Comparison of ENCODE assay signal across 28 cellular contexts in the genomic region with DNA sequence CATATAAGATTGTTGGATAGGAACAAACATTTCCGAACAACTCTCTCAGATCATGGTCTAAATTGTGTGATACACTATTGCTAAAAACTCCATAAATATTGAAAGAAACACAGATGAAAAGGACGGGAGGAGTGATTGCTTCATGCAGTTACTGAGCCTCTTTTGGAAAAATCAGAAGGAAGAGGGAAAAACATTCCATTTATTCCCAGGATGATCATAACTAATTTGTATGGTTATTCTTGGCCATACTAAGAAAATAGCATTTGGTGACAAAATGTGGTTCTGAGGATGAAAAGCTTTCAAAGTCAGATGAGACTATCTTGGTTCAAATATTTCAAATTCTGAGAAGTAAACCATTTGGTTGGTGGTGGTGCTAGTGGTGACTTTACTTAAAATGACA.
"Had no signal": no experiment of that assay in that cellular context is flagged by ENCODE, and none has a peak within 500 bp of the region (broad histone marks: within the 10 kb centered on the region; RNA-seq: fewer than 3 reads in every experiment).

No MANE protein-coding gene starts in this region.

- H3K27me3 ChIP-seq: ascending aorta, breast epithelium, cardiac muscle cell, dorsolateral prefrontal cortex, gastroesophageal sphincter, heart right ventricle had no signal

- ATAC-seq: activated CD4-positive, CD25-positive, alpha-beta regulatory T cell treated with anti-CD3 and anti-CD28 coated beads, Interleukin-2, amount 50 U/mL, for 24 hours; activated CD8-positive, alpha-beta memory T cell treated with anti-CD3 and anti-CD28 coated beads, Interleukin-2, amount 10 ng/mL, durations not matched to agents 7 days and 5 days; activated CD8-positive, alpha-beta T cell treated with anti-CD3 and anti-CD28 coated beads, Interleukin-2, amount 10 ng/mL, durations not matched to agents 7 days and 5 days; activated naive CD8-positive, alpha-beta T cell treated with anti-CD3 and anti-CD28 coated beads, Interleukin-2, amount 50 U/mL, for 24 hours; esophagus mucosa; gastroesophageal sphincter; T-helper 17 cell had no signal

- H3K27ac ChIP-seq: ascending aorta, breast epithelium, cardiac muscle cell, coronary artery, dorsolateral prefrontal cortex, gastroesophageal sphincter, WERI-Rb-1 had no signal

- H3K36me3 ChIP-seq: ascending aorta, breast epithelium, cardiac muscle cell, gastroesophageal sphincter, heart right ventricle, WERI-Rb-1 had no signal

- H3K9me3 ChIP-seq: ascending aorta, gastroesophageal sphincter had no signal

- DNase-seq: activated B cell treated with CpG ODN at 0.5 μM for 24 hours; activated CD4-positive, alpha-beta memory T cell treated with anti-CD3 and anti-CD28 coated beads for 36 hours; activated CD4-positive, alpha-beta T cell treated with anti-CD3 and anti-CD28 coated beads for 48 hours; activated CD8-positive, alpha-beta memory T cell treated with anti-CD3 and anti-CD28 coated beads, Interleukin-2, amount 10 ng/mL, durations not matched to agents 7 days and 5 days; activated CD8-positive, alpha-beta memory T cell treated with anti-CD3 and anti-CD28 coated beads, Interleukin-2, amount 50 U/mL, for 4 hours; activated CD8-positive, alpha-beta T cell treated with anti-CD3 and anti-CD28 coated beads, Interleukin-2, amount 10 ng/mL, durations not matched to agents 7 days and 5 days; activated effector memory CD4-positive, alpha-beta T cell treated with anti-CD3 and anti-CD28 coated beads, Interleukin-2, amount 50 U/mL, for 16 hours; activated naive CD4-positive, alpha-beta T cell treated with anti-CD3 and anti-CD28 coated beads for 36 hours; activated naive CD8-positive, alpha-beta T cell treated with anti-CD3 and anti-CD28 coated beads for 36 hours; activated naive CD8-positive, alpha-beta T cell treated with anti-CD3 and anti-CD28 coated beads, Interleukin-2, amount 50 U/mL, for 24 hours; activated T-cell treated with anti-CD3 and anti-CD28 coated beads, Interleukin-2, amount 50 U/mL, for 1 hour; activated T-cell treated with anti-CD3 and anti-CD28 coated beads, Interleukin-2, amount 50 U/mL, for 48 hours; dorsolateral prefrontal cortex; effector memory CD4-positive, alpha-beta T cell; endodermal cell; foreskin melanocyte; heart right ventricle; T-helper 1 cell; T-helper 17 cell; T1000; WERI-Rb-1 had no signal

- H3K4me3 ChIP-seq: ascending aorta, breast epithelium, cardiac muscle cell, coronary artery, dorsolateral prefrontal cortex, gastroesophageal sphincter, heart right ventricle had no signal

- H3K4me1 ChIP-seq: breast epithelium had no signal
